Comparison of ENCODE assay signal across 11 cellular contexts in genomic region chrX:111123125-111123524, GRCh38. TPM values are rescaled to one million over a fixed set of nuclear protein-coding genes. Genes with fewer than 3 reads are reported as not detected.
DNase-seq lines count a peak whose midpoint lies in the region; ATAC-seq, FAIRE-seq and TF ChIP-seq lines count a peak whose summit lies in the region.
"Had no signal": no experiment of that assay in that cellular context is flagged by ENCODE, and none has a peak within 500 bp of the region (broad histone marks: within the 10 kb centered on the region; RNA-seq: fewer than 3 reads in every experiment).

No MANE protein-coding gene starts in this region.

- ATAC-seq in HG03045 (IDR thresholded peaks at IDR 0.05; ENCODE audit: unreplicated experiment), result peak; percentile 69
- ATAC-seq in activated B cell treated with CpG ODN at 0.5 μM for 24 hours (ENCODE audit: low read depth), result no peak

- TF ChIP-seq CTCF in CD14-positive monocyte (IDR thresholded peaks at IDR 0.05) (no peak), activated B cell treated with CpG ODN at 0.5 μM for 24 hours (IDR thresholded peaks at IDR 0.05) (no peak), left ventricle myocardium inferior (IDR thresholded peaks at IDR 0.05; ENCODE audit: borderline replicate concordance) (no peak)

- H3K36me3 Mint-ChIP-seq in CD14-positive monocyte, result no peaks in the 10 kb centered on the region
- H3K36me3 Mint-ChIP-seq in activated B cell treated with CpG ODN at 0.5 μM for 24 hours (ENCODE audit: low read depth), result no peaks in the 10 kb centered on the region

- H3K27me3 ChIP-seq in left ventricle myocardium inferior (ENCODE audit: low read depth), result no peaks in the 10 kb centered on the region

- H3K4me1 Mint-ChIP-seq in CD14-positive monocyte (peaks cover 8% of the 10 kb centered on the region), activated B cell treated with CpG ODN at 0.5 μM for 24 hours (peaks cover 4% of the 10 kb centered on the region)

- H3K27ac Mint-ChIP-seq in CD14-positive monocyte (peak overlapping the region in 4 of 7 donors; percentile 1 to 74 (median 32)), activated B cell treated with CpG ODN at 0.5 μM for 24 hours (peak overlapping the region; percentile 9)

- H3K36me3 ChIP-seq in left ventricle myocardium inferior, result no peaks in the 10 kb centered on the region

- no peaks in the 10 kb centered on the region for H3K4me1 ChIP-seq in left ventricle myocardium inferior

- DNase-seq in CD14-positive monocyte (ENCODE audit: low spot score) (no peak), GM19239 (ENCODE audit: insufficient read length, low spot score) (no peak), activated B cell treated with CpG ODN at 0.5 μM for 24 hours (no peak), urothelium cell line (ENCODE audit: low spot score) (no peak), AG08396 (ENCODE audit: low spot score) (no peak), left ventricle myocardium inferior (no peak), RKO (ENCODE audit: low spot score) (no peak)
- DNase-seq: activated CD4-positive, alpha-beta T cell treated with anti-CD3 and anti-CD28 coated beads, Interleukin-2, amount 50 U/mL, for 4 hours; KG1; stimulated activated naive CD4-positive, alpha-beta T cell had no signal

- CTCF ChIA-PET in activated B cell treated with CpG ODN at 0.5 μM for 24 hours (lab: Charles Lee), result no interaction called here

- intact Hi-C loops in CD14-positive monocyte (cut with micrococcal nuclease) (no loop called here), activated B cell treated with CpG ODN at 0.5 μM for 24 hours (cut with micrococcal nuclease) (no loop called here), left ventricle myocardium inferior (cut with micrococcal nuclease) (no loop called here)

- H3K4me3 ChIP-seq in left ventricle myocardium inferior, result no peak overlapping the region

- H3K27ac ChIP-seq in left ventricle myocardium inferior (replicated peaks), result no peak overlapping the region

- H3K9me3 Mint-ChIP-seq in CD14-positive monocyte (peaks cover 0 to 2% (median 0%) of the 10 kb centered on the region in 7 donors), activated B cell treated with CpG ODN at 0.5 μM for 24 hours (no peaks in the 10 kb centered on the region)

- peak overlapping the region; percentile 75 to 78 for H3K4me3 Mint-ChIP-seq in CD14-positive monocyte
- peak overlapping the region; percentile 76 for H3K4me3 Mint-ChIP-seq in activated B cell treated with CpG ODN at 0.5 μM for 24 hours

- POLR2A ChIA-PET in activated B cell treated with CpG ODN at 0.5 μM for 24 hours (lab: Charles Lee), result no interaction called here

- peaks cover 0 to 8% (median 0%) of the 10 kb centered on the region in 3 donors for H3K27me3 Mint-ChIP-seq in CD14-positive monocyte (ENCODE audit: low read depth in 3 of 3)
- H3K27me3 Mint-ChIP-seq in activated B cell treated with CpG ODN at 0.5 μM for 24 hours, result no peaks in the 10 kb centered on the region

- no peaks in the 10 kb centered on the region for H3K9me3 ChIP-seq in left ventricle myocardium inferior (replicated peaks)

- FAIRE-seq in GM19239 (lab: Jason Lieb, UNC) (peak; percentile 49), urothelium cell line (lab: Jason Lieb, UNC) (no peak)

RNA-seq across cellular contexts. Expression of gene PAK3, which starts 27.1 kb away (rescaled TPM):
- not detected for polyA plus RNA-seq in CD14-positive monocyte
- total RNA-seq in activated B cell treated with CpG ODN at 0.5 μM for 24 hours (0.05 TPM in 1 of 2 replicates, not detected in the other), left ventricle myocardium inferior (0.27 TPM)
